15 cellular contexts compared by ENCODE assay signal in genomic region chr18:36217348-36217747, GRCh38. TPM values are rescaled to one million over a fixed set of nuclear protein-coding genes. Genes with fewer than 3 reads are reported as not detected.
DNase-seq lines count a peak whose midpoint lies in the region; ATAC-seq and TF ChIP-seq lines count a peak whose summit lies in the region.
"Had no signal": no experiment of that assay in that cellular context is flagged by ENCODE, and none has a peak within 500 bp of the region (broad histone marks: within the 10 kb centered on the region; RNA-seq: fewer than 3 reads in every experiment).

No MANE protein-coding gene starts in this region.

- no peak for TF ChIP-seq EP300 in transverse colon (IDR thresholded peaks at IDR 0.05; ENCODE audit: low read depth)

- intact Hi-C loops in left colon (cut with DNase I, micrococcal nuclease) = no loop called here
- intact Hi-C loops in mucosa of descending colon (cut with DNase I, micrococcal nuclease) = no loop called here
- intact Hi-C loops in transverse colon (cut with DNase I; ENCODE audit: low total_unique reads) = no loop called here
- intact Hi-C loops in Right ventricle myocardium superior (cut with DNase I) = no loop called here

- H3K36me3 ChIP-seq in mucosa of descending colon (ENCODE audit: low read depth) = no peaks in the 10 kb centered on the region
- no peaks in the 10 kb centered on the region for H3K36me3 ChIP-seq in transverse colon
- H3K36me3 ChIP-seq: BE2C had no signal

- TF ChIP-seq CTCF in mucosa of descending colon (IDR thresholded peaks at IDR 0.05) (no peak), transverse colon (IDR thresholded peaks at IDR 0.05) (no peak)

- H3K4me3 ChIP-seq in mucosa of descending colon (no peak overlapping the region), transverse colon (no peak overlapping the region)

- WGBS in transverse colon (ENCODE audit: low coverage in 1 of 2), 2 donors = 46% methylated on average over 3 of the region's 3 CpGs; no CpG with 5 or more reads in 1 of the 2 donors

- H3K27me3 ChIP-seq in transverse colon = no peaks in the 10 kb centered on the region
- H3K27me3 ChIP-seq: BE2C had no signal

- in situ Hi-C loops in transverse colon (cut with MboI; ENCODE audit: low pct_ligation_motif_present in 1 of 4, low pct_unique_long_range_greater_than_20kb in 1 of 4, low sequenced_read_pairs in 3 of 4) = no loop called here

- DNase-seq in SW480 (ENCODE audit: low spot score) = peak; percentile 5
- DNase-seq in left colon = peak in 1 of 2 donors; percentile 33
- peak in 2 of 3 donors; percentile 38 to 58 for DNase-seq in mucosa of descending colon
- DNase-seq in transverse colon = peak; percentile 51
- DNase-seq in NCI-H1092 treated with DMSO at 0.1 percent for 48 hours (lab: John Stamatoyannopoulos, UW) = no peak
- no peak for DNase-seq in Right ventricle myocardium superior
- DNase-seq: BE2C; Caco-2; CD4-positive, alpha-beta memory T cell; DND-41; GDM1; HCEC 1CT; HFFc6 had no signal

- TF ChIP-seq POLR2A in transverse colon (IDR thresholded peaks at IDR 0.05) = no peak

- H3K4me1 ChIP-seq in mucosa of descending colon (ENCODE audit: low read depth) = no peaks in the 10 kb centered on the region
- peaks cover 0 to 8% (median 2%) of the 10 kb centered on the region in 4 donors for H3K4me1 ChIP-seq in transverse colon
- H3K4me1 ChIP-seq: BE2C, Caco-2 had no signal

- ATAC-seq in left colon = peak; percentile 100
- ATAC-seq in mucosa of descending colon = peak; percentile 98
- ATAC-seq in Right ventricle myocardium superior (ENCODE audit: poor library complexity) = no peak
- no peak for ATAC-seq in GM21367 (IDR thresholded peaks at IDR 0.05; ENCODE audit: unreplicated experiment)

- H3K9me3 ChIP-seq in mucosa of descending colon (no peaks in the 10 kb centered on the region), transverse colon (no peaks in the 10 kb centered on the region)
- H3K9me3 ChIP-seq: BE2C, Caco-2 had no signal

- H3K27ac ChIP-seq in transverse colon = peak overlapping the region in 1 of 4 donors; percentile 30
- H3K27ac ChIP-seq: C4-2B had no signal

RNA-seq across cellular contexts. Expression of gene MOCOS, which starts 30.1 kb away (rescaled TPM):
- total RNA-seq in left colon (1 to 10 TPM; 5.6 to 5.7 TPM), mucosa of descending colon (1 to 10 TPM; 3.3 to 4.7 (median 4.4) TPM), transverse colon (1 to 10 TPM; 2.6 to 5.7 (median 4.4) TPM), Right ventricle myocardium superior (0.40 TPM)

Comparison
In these comparisons a context has a peak if more than half of its experiments do, and no peak if none do; other contexts are left out.
1. DNase-seq: peak in SW480 (single experiment), mucosa of descending colon (2 of 3) and transverse colon (single experiment); none in NCI-H1092 treated with DMSO at 0.1 percent for 48 hours (single experiment) and Right ventricle myocardium superior (single experiment).
2. ATAC-seq: peak in left colon (single experiment) and mucosa of descending colon (single experiment); none in Right ventricle myocardium superior (single experiment) and GM21367 (single experiment).